Comparison of ENCODE assay signal across 1 cellular context in the genomic region with DNA sequence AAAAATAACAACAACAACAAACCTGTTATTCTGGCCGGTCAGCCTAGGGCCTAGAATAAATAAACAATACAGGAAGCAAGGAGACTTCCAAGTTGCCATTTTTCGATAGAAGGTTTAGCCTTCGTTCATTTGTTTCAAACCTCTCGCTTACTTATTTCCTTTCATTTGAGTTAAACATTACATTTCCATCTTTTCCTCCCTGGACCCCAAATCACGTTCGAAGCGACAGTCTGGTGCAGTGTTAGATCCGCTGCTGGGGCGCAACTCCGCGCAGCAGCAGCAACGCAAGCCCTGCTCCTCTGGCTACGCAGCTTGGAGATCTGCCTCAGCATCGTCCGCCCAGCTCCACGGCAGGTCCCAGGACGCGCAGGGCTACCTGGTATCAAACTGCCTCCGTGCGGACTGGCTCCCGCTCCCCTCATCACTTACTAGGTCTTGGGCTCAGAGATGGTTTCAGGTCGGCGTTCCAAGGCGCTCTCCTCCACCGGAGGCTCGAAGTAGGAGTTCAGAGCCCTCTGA.
TF ChIP-seq lines count a peak whose summit lies in the region.

No MANE protein-coding gene starts in this region.

TF ChIP-seq in K562, 482 proteins besides CTCF, POLR2A, EP300 and RAD21 (continued from another document and continues in another):
- TF ChIP-seq, protein P1, sequence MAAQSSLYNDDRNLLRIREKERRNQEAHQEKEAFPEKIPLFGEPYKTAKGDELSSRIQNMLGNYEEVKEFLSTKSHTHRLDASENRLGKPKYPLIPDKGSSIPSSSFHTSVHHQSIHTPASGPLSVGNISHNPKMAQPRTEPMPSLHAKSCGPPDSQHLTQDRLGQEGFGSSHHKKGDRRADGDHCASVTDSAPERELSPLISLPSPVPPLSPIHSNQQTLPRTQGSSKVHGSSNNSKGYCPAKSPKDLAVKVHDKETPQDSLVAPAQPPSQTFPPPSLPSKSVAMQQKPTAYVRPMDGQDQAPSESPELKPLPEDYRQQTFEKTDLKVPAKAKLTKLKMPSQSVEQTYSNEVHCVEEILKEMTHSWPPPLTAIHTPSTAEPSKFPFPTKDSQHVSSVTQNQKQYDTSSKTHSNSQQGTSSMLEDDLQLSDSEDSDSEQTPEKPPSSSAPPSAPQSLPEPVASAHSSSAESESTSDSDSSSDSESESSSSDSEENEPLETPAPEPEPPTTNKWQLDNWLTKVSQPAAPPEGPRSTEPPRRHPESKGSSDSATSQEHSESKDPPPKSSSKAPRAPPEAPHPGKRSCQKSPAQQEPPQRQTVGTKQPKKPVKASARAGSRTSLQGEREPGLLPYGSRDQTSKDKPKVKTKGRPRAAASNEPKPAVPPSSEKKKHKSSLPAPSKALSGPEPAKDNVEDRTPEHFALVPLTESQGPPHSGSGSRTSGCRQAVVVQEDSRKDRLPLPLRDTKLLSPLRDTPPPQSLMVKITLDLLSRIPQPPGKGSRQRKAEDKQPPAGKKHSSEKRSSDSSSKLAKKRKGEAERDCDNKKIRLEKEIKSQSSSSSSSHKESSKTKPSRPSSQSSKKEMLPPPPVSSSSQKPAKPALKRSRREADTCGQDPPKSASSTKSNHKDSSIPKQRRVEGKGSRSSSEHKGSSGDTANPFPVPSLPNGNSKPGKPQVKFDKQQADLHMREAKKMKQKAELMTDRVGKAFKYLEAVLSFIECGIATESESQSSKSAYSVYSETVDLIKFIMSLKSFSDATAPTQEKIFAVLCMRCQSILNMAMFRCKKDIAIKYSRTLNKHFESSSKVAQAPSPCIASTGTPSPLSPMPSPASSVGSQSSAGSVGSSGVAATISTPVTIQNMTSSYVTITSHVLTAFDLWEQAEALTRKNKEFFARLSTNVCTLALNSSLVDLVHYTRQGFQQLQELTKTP (IDR thresholded peaks at IDR 0.05; ENCODE audit: low read depth in 1 of 2, partially characterized antibody in 2 of 2), result peak in 1 of 2 experiments; percentile 44
- 0 out of 4 replicates have a peak, but pooled peaks of 1 of the 2 experiments have one; percentile 13 for TF ChIP-seq SIN3A (IDR thresholded peaks at IDR 0.05; ENCODE audit: borderline replicate concordance in 2 of 2, control insufficient read depth in 1 of 2, low read depth in 2 of 2, low read length in 2 of 2)
- peak; percentile 52 for TF ChIP-seq BRD9 (IDR thresholded peaks at IDR 0.05; ENCODE audit: low read depth, partially characterized antibody)
- TF ChIP-seq, protein P2, sequence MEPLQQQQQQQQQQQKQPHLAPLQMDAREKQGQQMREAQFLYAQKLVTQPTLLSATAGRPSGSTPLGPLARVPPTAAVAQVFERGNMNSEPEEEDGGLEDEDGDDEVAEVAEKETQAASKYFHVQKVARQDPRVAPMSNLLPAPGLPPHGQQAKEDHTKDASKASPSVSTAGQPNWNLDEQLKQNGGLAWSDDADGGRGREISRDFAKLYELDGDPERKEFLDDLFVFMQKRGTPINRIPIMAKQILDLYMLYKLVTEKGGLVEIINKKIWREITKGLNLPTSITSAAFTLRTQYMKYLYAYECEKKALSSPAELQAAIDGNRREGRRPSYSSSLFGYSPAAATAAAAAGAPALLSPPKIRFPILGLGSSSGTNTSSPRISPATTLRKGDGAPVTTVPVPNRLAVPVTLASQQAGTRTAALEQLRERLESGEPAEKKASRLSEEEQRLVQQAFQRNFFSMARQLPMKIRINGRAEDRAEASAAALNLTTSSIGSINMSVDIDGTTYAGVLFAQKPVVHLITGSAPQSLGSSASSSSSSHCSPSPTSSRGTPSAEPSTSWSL (CRISPR knock-in tag; IDR thresholded peaks at IDR 0.05; ENCODE audit: borderline replicate concordance), result 0 out of 2 replicates have a peak, but pooled peaks have one; percentile 64
- 0 out of 2 replicates have a peak, but pooled peaks have one; percentile 22 for TF ChIP-seq ZNF766 (CRISPR knock-in tag; conservative IDR thresholded peaks at IDR 0.05)
- peak; percentile 25; the same call in 1 of the 2 replicates for TF ChIP-seq ERF (CRISPR knock-in tag; IDR thresholded peaks at IDR 0.05)
- no peak for TF ChIP-seq ZNF212 (CRISPR knock-in tag; IDR thresholded peaks at IDR 0.05)
- TF ChIP-seq, protein P3, sequence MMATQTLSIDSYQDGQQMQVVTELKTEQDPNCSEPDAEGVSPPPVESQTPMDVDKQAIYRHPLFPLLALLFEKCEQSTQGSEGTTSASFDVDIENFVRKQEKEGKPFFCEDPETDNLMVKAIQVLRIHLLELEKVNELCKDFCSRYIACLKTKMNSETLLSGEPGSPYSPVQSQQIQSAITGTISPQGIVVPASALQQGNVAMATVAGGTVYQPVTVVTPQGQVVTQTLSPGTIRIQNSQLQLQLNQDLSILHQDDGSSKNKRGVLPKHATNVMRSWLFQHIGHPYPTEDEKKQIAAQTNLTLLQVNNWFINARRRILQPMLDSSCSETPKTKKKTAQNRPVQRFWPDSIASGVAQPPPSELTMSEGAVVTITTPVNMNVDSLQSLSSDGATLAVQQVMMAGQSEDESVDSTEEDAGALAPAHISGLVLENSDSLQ (IDR thresholded peaks at IDR 0.05), result 0 out of 2 replicates have a peak, but pooled peaks have one; percentile 0
- no peak for TF ChIP-seq GTF2E2 (tag; IDR thresholded peaks at IDR 0.05)
- no peak for TF ChIP-seq ELF4 (CRISPR knock-in tag; IDR thresholded peaks at IDR 0.05)
- TF ChIP-seq, protein P4, sequence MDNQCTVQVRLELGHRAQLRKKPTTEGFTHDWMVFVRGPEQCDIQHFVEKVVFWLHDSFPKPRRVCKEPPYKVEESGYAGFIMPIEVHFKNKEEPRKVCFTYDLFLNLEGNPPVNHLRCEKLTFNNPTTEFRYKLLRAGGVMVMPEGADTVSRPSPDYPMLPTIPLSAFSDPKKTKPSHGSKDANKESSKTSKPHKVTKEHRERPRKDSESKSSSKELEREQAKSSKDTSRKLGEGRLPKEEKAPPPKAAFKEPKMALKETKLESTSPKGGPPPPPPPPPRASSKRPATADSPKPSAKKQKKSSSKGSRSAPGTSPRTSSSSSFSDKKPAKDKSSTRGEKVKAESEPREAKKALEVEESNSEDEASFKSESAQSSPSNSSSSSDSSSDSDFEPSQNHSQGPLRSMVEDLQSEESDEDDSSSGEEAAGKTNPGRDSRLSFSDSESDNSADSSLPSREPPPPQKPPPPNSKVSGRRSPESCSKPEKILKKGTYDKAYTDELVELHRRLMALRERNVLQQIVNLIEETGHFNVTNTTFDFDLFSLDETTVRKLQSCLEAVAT (IDR thresholded peaks at IDR 0.05), result 0 out of 4 replicates have a peak, but pooled peaks of 1 of the 2 experiments have one; percentile 8
- no peak for TF ChIP-seq TBL1XR1 (IDR thresholded peaks at IDR 0.05; ENCODE audit: low read length in 2 of 2)
- 0 out of 2 replicates have a peak, but pooled peaks have one; percentile 53 for TF ChIP-seq ZSCAN29 (IDR thresholded peaks at IDR 0.05)
- TF ChIP-seq ETS2 (tag; IDR thresholded peaks at IDR 0.05; ENCODE audit: borderline replicate concordance, poor library complexity, severe bottlenecking), result no peak
- no peak for TF ChIP-seq ETV1 (tag; conservative IDR thresholded peaks at IDR 0.05; ENCODE audit: low read depth)
- no peak for TF ChIP-seq ZNF830 (CRISPR knock-in tag; IDR thresholded peaks at IDR 0.05)
- TF ChIP-seq, protein P5, sequence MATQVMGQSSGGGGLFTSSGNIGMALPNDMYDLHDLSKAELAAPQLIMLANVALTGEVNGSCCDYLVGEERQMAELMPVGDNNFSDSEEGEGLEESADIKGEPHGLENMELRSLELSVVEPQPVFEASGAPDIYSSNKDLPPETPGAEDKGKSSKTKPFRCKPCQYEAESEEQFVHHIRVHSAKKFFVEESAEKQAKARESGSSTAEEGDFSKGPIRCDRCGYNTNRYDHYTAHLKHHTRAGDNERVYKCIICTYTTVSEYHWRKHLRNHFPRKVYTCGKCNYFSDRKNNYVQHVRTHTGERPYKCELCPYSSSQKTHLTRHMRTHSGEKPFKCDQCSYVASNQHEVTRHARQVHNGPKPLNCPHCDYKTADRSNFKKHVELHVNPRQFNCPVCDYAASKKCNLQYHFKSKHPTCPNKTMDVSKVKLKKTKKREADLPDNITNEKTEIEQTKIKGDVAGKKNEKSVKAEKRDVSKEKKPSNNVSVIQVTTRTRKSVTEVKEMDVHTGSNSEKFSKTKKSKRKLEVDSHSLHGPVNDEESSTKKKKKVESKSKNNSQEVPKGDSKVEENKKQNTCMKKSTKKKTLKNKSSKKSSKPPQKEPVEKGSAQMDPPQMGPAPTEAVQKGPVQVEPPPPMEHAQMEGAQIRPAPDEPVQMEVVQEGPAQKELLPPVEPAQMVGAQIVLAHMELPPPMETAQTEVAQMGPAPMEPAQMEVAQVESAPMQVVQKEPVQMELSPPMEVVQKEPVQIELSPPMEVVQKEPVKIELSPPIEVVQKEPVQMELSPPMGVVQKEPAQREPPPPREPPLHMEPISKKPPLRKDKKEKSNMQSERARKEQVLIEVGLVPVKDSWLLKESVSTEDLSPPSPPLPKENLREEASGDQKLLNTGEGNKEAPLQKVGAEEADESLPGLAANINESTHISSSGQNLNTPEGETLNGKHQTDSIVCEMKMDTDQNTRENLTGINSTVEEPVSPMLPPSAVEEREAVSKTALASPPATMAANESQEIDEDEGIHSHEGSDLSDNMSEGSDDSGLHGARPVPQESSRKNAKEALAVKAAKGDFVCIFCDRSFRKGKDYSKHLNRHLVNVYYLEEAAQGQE (CRISPR knock-in tag; IDR thresholded peaks at IDR 0.05; ENCODE audit: low read depth), result peak; percentile 25; the same call in 1 of the 2 replicates
- no peak for TF ChIP-seq RBM22 (IDR thresholded peaks at IDR 0.05; ENCODE audit: low read depth, low read length, poor library complexity, severe bottlenecking)
- peak; percentile 74; the same call in 1 of the 2 replicates for TF ChIP-seq SMARCA5 (IDR thresholded peaks at IDR 0.05)
- TF ChIP-seq HMGN3 (IDR thresholded peaks at IDR 0.05; ENCODE audit: borderline replicate concordance, extremely low read depth, insufficient read length, low read depth, low read length), result no peak
- TF ChIP-seq, protein P6, sequence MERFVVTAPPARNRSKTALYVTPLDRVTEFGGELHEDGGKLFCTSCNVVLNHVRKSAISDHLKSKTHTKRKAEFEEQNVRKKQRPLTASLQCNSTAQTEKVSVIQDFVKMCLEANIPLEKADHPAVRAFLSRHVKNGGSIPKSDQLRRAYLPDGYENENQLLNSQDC (CRISPR knock-in tag; IDR thresholded peaks at IDR 0.05), result no peak
- TF ChIP-seq, protein P7, sequence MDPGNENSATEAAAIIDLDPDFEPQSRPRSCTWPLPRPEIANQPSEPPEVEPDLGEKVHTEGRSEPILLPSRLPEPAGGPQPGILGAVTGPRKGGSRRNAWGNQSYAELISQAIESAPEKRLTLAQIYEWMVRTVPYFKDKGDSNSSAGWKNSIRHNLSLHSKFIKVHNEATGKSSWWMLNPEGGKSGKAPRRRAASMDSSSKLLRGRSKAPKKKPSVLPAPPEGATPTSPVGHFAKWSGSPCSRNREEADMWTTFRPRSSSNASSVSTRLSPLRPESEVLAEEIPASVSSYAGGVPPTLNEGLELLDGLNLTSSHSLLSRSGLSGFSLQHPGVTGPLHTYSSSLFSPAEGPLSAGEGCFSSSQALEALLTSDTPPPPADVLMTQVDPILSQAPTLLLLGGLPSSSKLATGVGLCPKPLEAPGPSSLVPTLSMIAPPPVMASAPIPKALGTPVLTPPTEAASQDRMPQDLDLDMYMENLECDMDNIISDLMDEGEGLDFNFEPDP (CRISPR knock-in tag; IDR thresholded peaks at IDR 0.05), result peak; percentile 68; the same call in 1 of the 2 replicates
- TF ChIP-seq GTF2F1 (IDR thresholded peaks at IDR 0.05; ENCODE audit: low read depth, low read length), result no peak
- TF ChIP-seq NR4A1 (CRISPR knock-in tag; IDR thresholded peaks at IDR 0.05), result peak; percentile 68; the same call in 1 of the 2 replicates
- TF ChIP-seq NR4A1 (tag; IDR thresholded peaks at IDR 0.05), result no peak
- no peak for TF ChIP-seq RHOXF2B (CRISPR knock-in tag; conservative IDR thresholded peaks at IDR 0.05)
- no peak for TF ChIP-seq ZNF75A (CRISPR knock-in tag; IDR thresholded peaks at IDR 0.05)
- TF ChIP-seq, protein P8, sequence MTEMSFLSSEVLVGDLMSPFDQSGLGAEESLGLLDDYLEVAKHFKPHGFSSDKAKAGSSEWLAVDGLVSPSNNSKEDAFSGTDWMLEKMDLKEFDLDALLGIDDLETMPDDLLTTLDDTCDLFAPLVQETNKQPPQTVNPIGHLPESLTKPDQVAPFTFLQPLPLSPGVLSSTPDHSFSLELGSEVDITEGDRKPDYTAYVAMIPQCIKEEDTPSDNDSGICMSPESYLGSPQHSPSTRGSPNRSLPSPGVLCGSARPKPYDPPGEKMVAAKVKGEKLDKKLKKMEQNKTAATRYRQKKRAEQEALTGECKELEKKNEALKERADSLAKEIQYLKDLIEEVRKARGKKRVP (CRISPR knock-in tag; IDR thresholded peaks at IDR 0.05), result 0 out of 2 replicates have a peak, but pooled peaks have one; percentile 10
- no peak for TF ChIP-seq CEBPG (CRISPR knock-in tag; IDR thresholded peaks at IDR 0.05)
- TF ChIP-seq CEBPG (tag; conservative IDR thresholded peaks at IDR 0.05 in 1 of 2, IDR thresholded peaks at IDR 0.05 in 1 of 2), result no peak
- TF ChIP-seq, protein P9, sequence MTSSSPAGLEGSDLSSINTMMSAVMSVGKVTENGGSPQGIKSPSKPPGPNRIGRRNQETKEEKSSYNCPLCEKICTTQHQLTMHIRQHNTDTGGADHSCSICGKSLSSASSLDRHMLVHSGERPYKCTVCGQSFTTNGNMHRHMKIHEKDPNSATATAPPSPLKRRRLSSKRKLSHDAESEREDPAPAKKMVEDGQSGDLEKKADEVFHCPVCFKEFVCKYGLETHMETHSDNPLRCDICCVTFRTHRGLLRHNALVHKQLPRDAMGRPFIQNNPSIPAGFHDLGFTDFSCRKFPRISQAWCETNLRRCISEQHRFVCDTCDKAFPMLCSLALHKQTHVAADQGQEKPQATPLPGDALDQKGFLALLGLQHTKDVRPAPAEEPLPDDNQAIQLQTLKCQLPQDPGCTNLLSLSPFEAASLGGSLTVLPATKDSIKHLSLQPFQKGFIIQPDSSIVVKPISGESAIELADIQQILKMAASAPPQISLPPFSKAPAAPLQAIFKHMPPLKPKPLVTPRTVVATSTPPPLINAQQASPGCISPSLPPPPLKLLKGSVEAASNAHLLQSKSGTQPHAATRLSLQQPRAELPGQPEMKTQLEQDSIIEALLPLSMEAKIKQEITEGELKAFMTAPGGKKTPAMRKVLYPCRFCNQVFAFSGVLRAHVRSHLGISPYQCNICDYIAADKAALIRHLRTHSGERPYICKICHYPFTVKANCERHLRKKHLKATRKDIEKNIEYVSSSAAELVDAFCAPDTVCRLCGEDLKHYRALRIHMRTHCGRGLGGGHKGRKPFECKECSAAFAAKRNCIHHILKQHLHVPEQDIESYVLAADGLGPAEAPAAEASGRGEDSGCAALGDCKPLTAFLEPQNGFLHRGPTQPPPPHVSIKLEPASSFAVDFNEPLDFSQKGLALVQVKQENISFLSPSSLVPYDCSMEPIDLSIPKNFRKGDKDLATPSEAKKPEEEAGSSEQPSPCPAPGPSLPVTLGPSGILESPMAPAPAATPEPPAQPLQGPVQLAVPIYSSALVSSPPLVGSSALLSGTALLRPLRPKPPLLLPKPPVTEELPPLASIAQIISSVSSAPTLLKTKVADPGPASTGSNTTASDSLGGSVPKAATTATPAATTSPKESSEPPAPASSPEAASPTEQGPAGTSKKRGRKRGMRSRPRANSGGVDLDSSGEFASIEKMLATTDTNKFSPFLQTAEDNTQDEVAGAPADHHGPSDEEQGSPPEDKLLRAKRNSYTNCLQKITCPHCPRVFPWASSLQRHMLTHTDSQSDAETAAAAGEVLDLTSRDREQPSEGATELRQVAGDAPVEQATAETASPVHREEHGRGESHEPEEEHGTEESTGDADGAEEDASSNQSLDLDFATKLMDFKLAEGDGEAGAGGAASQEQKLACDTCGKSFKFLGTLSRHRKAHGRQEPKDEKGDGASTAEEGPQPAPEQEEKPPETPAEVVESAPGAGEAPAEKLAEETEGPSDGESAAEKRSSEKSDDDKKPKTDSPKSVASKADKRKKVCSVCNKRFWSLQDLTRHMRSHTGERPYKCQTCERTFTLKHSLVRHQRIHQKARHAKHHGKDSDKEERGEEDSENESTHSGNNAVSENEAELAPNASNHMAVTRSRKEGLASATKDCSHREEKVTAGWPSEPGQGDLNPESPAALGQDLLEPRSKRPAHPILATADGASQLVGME (CRISPR knock-in tag; IDR thresholded peaks at IDR 0.05), result peak; percentile 80; the same call in 1 of the 2 replicates
